ENCODE assay signal across 27 cellular contexts in the genomic region with DNA sequence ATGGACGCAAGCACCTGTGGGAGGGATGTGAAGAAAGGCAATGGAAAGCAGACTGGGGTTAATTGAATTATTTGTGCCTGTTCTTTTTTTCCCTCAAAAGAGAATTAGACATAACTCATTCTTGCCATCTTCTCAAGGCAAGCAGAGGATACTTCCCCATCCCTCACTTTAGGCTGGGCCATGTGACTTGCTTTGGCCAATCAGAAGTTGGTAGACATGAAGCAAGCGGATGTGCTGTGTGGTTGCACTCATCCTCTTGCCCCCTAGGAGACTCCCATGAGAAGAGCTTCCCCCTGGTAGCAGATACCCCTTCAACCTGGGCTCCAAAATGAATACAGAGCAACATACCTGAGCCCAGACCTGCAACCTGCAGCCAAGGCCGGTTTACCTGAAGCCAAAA.
"Had no signal": no experiment of that assay in that cellular context is flagged by ENCODE, and none has a peak within 500 bp of the region (broad histone marks: within the 10 kb centered on the region; RNA-seq: fewer than 3 reads in every experiment).

No MANE protein-coding gene starts in this region.

- H3K9ac ChIP-seq: SK-N-SH had no signal

- ATAC-seq: activated CD4-positive, CD25-positive, alpha-beta regulatory T cell treated with anti-CD3 and anti-CD28 coated beads, Interleukin-2, amount 50 U/mL, for 24 hours; activated CD8-positive, alpha-beta memory T cell treated with anti-CD3 and anti-CD28 coated beads, Interleukin-2, amount 10 ng/mL, durations not matched to agents 7 days and 5 days; activated naive CD4-positive, alpha-beta T cell treated with anti-CD3 and anti-CD28 coated beads, Interleukin-2, amount 50 U/mL, for 72 hours; activated naive CD8-positive, alpha-beta T cell treated with anti-CD3 and anti-CD28 coated beads, Interleukin-2, amount 50 U/mL, for 24 hours; activated T-cell treated with anti-CD3 and anti-CD28 coated beads, Interleukin-2, amount 50 U/mL, for 4 hours; body of pancreas had no signal

- H3K9me3 Mint-ChIP-seq: activated naive CD8-positive, alpha-beta T cell treated with anti-CD3 and anti-CD28 coated beads, Interleukin-2, amount 50 U/mL, for 24 hours; activated T-cell treated with anti-CD3 and anti-CD28 coated beads, Interleukin-2, amount 50 U/mL, for 4 hours had no signal

- H3K4me1 ChIP-seq: body of pancreas, SJCRH30 had no signal

- FAIRE-seq: bronchial epithelial cell had no signal

- H3K4me3 ChIP-seq: ascending aorta, body of pancreas, Peyer's patch, SJCRH30 had no signal

- H3K27ac ChIP-seq: ascending aorta, body of pancreas, Peyer's patch, RWPE1, SJCRH30, WERI-Rb-1 had no signal

- H3K4me2 ChIP-seq: SK-N-SH had no signal

- H3K36me3 ChIP-seq: ascending aorta, Peyer's patch, SJCRH30, WERI-Rb-1 had no signal

- H3K4me3 Mint-ChIP-seq: activated CD8-positive, alpha-beta memory T cell treated with anti-CD3 and anti-CD28 coated beads, Interleukin-2, amount 10 ng/mL, durations not matched to agents 7 days and 5 days; activated naive CD8-positive, alpha-beta T cell treated with anti-CD3 and anti-CD28 coated beads, Interleukin-2, amount 50 U/mL, for 24 hours; activated T-cell treated with anti-CD3 and anti-CD28 coated beads, Interleukin-2, amount 50 U/mL, for 4 hours had no signal

- H3K9me3 ChIP-seq: ascending aorta, body of pancreas, Peyer's patch, SJCRH30, SK-N-SH had no signal

- H3K27ac Mint-ChIP-seq: activated CD8-positive, alpha-beta memory T cell treated with anti-CD3 and anti-CD28 coated beads, Interleukin-2, amount 10 ng/mL, durations not matched to agents 7 days and 5 days; activated naive CD4-positive, alpha-beta T cell treated with anti-CD3 and anti-CD28 coated beads, Interleukin-2, amount 50 U/mL, for 72 hours; activated naive CD8-positive, alpha-beta T cell treated with anti-CD3 and anti-CD28 coated beads, Interleukin-2, amount 50 U/mL, for 24 hours had no signal

- DNase-seq: activated CD4-positive, alpha-beta T cell treated with anti-CD3 and anti-CD28 coated beads for 4 hours; activated CD4-positive, alpha-beta T cell treated with anti-CD3 and anti-CD28 coated beads, Interleukin-2, amount 50 U/mL, for 48 hours; activated CD8-positive, alpha-beta memory T cell treated with anti-CD3 and anti-CD28 coated beads, Interleukin-2, amount 10 ng/mL, durations not matched to agents 7 days and 5 days; activated effector memory CD4-positive, alpha-beta T cell treated with anti-CD3 and anti-CD28 coated beads, Interleukin-2, amount 50 U/mL, for 16 hours; activated naive CD4-positive, alpha-beta T cell treated with Interleukin-2 at 50 U/mL for 16 hours; activated naive CD8-positive, alpha-beta T cell treated with anti-CD3 and anti-CD28 coated beads, Interleukin-2, amount 50 U/mL, for 24 hours; activated T-cell treated with anti-CD3 and anti-CD28 coated beads, Interleukin-2, amount 50 U/mL, for 4 hours; amniotic stem cell; body of pancreas; central memory CD4-positive, alpha-beta T cell; MM.1S; NCI-H146; NCI-H187 treated with DMSO at 0.1 percent for 48 hours; NCI-H2081 treated with DMSO at 0.1 percent for 48 hours; NCI-H446; NCI-H524; Peyer's patch; Right ventricle myocardium superior; SJCRH30; SK-N-SH; T-helper 1 cell; WERI-Rb-1 had no signal

- H3K27me3 ChIP-seq: ascending aorta, body of pancreas, Peyer's patch, SJCRH30 had no signal

- H3K36me3 Mint-ChIP-seq: activated naive CD4-positive, alpha-beta T cell treated with anti-CD3 and anti-CD28 coated beads, Interleukin-2, amount 50 U/mL, for 72 hours had no signal
